29 cellular contexts compared by ENCODE assay signal in the genomic region with DNA sequence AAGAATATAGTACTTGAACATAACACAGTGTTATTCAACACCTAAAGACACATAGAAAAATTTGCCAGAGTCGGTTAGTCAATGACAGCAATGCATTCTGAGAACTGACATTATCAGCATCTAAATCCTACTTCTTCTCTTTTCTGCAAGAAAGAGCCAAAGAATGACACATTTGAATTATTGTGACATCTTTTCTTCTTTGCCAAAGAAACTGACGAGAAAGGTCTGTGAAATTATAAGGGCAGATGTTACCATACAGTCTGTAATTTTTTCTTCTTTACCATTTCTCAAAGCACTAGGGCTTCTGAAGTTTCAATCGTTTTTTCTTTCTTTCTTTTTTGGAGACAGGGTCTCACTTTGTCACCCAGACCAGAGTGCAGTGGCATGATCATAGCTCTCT.
DNase-seq lines count a peak whose midpoint lies in the region; ATAC-seq, FAIRE-seq and TF ChIP-seq lines count a peak whose summit lies in the region.
"Had no signal": no experiment of that assay in that cellular context is flagged by ENCODE, and none has a peak within 500 bp of the region (broad histone marks: within the 10 kb centered on the region; RNA-seq: fewer than 3 reads in every experiment).

No MANE protein-coding gene starts in this region.

- no peaks in the 10 kb centered on the region for H3K79me2 ChIP-seq in neural progenitor cell (ENCODE audit: low read depth)

- TF ChIP-seq POLR2A in GM18505 (IDR thresholded peaks at IDR 0.05; ENCODE audit: borderline replicate concordance, extremely low read depth, insufficient read depth, insufficient read length): no peak

- H3K9me3 ChIP-seq in neural progenitor cell (ENCODE audit: low read depth) (no peaks in the 10 kb centered on the region), left lung (peaks cover 0 to 3% of the 10 kb centered on the region in 2 donors)
- H3K9me3 ChIP-seq: A549, HAP-1 had no signal

- H3K4me3 ChIP-seq in fibroblast of pulmonary artery (replicated peaks; ENCODE audit: low read depth, low read length) (no peak overlapping the region), neural progenitor cell (no peak overlapping the region), left lung (no peak overlapping the region)
- H3K4me3 ChIP-seq: A549, GM12878, HAP-1, SK-N-MC had no signal

- H3K9me3 Mint-ChIP-seq in neural progenitor cell (peaks cover under 1% of the 10 kb centered on the region), HFFc6 (no peaks in the 10 kb centered on the region; the same call in 1 of the 2 replicates)

- no peak overlapping the region for H3K9ac ChIP-seq in neural progenitor cell

- peaks cover 20% of the 10 kb centered on the region for H3K4me1 Mint-ChIP-seq in neural progenitor cell
- no peaks in the 10 kb centered on the region for H3K4me1 Mint-ChIP-seq in HFFc6 (ENCODE audit: low read depth)
- H3K4me1 Mint-ChIP-seq: CD4-positive, alpha-beta memory T cell had no signal

- TF ChIP-seq CTCF in D721Med (IDR thresholded peaks at IDR 0.05; ENCODE audit: insufficient read depth, missing control alignments) (no peak), fibroblast of pulmonary artery (IDR thresholded peaks at IDR 0.05; ENCODE audit: low read length, missing control alignments) (no peak), neural progenitor cell (IDR thresholded peaks at IDR 0.05) (no peak), HFFc6 (IDR thresholded peaks at IDR 0.05) (no peak), left lung (IDR thresholded peaks at IDR 0.05) (no peak)

- H3K27ac ChIP-seq in neural progenitor cell: no peak overlapping the region
- no peak overlapping the region for H3K27ac ChIP-seq in left lung
- H3K27ac ChIP-seq: A549, RWPE1, SK-N-MC had no signal

- H3K27me3 ChIP-seq in neural progenitor cell (no peaks in the 10 kb centered on the region), left lung (no peaks in the 10 kb centered on the region)

- no peak for ATAC-seq in GM18505 (IDR thresholded peaks at IDR 0.05; ENCODE audit: unreplicated experiment)
- no peak for ATAC-seq in left lung
- ATAC-seq in GM19397 (IDR thresholded peaks at IDR 0.05; ENCODE audit: unreplicated experiment): no peak
- ATAC-seq: A549, GM12878, Panc1 had no signal

- H3K27ac Mint-ChIP-seq in neural progenitor cell (peak overlapping the region; percentile 62), HFFc6 (no peak overlapping the region)
- H3K27ac Mint-ChIP-seq: CD4-positive, alpha-beta memory T cell had no signal

- peak; percentile 38 for FAIRE-seq in D721Med (lab: Jason Lieb, UNC)
- FAIRE-seq: A549, GM12878 had no signal

- intact Hi-C loops in left lung (cut with DNase I): no loop called here

- no peaks in the 10 kb centered on the region for H4K20me1 ChIP-seq in neural progenitor cell (ENCODE audit: low read depth)

- H3F3A ChIP-seq in neural progenitor cell (ENCODE audit: low read depth): peaks cover 19% of the 10 kb centered on the region

- no peaks in the 10 kb centered on the region for H3K27me3 Mint-ChIP-seq in neural progenitor cell (ENCODE audit: insufficient read depth, low read depth)
- H3K27me3 Mint-ChIP-seq in HFFc6 (ENCODE audit: insufficient read depth): no peaks in the 10 kb centered on the region
- H3K27me3 Mint-ChIP-seq: CD4-positive, alpha-beta memory T cell had no signal

- DNase-seq in D721Med (ENCODE audit: insufficient read length, low spot score): no peak
- DNase-seq in NCI-H446 treated with DMSO at 0.1 percent for 48 hours (lab: John Stamatoyannopoulos, UW): peak; percentile 2
- peak; percentile 11 for DNase-seq in fibroblast of pulmonary artery (ENCODE audit: low read depth)
- DNase-seq in neural progenitor cell (ENCODE audit: low spot score): no peak
- no peak for DNase-seq in HFFc6
- DNase-seq in left lung: no peak
- DNase-seq: CD4-positive, alpha-beta memory T cell; COR-L47; DMS 273 treated with DMSO at 0.1 percent for 48 hours; DMS79; EL; GDM1; KBM-7; MV-4-11; NCI-H1105; NCI-H1436 treated with DMSO at 0.1 percent for 48 hours; NCI-H1930; NCI-H2107; NCI-H526; SIG-M5; SW 1271 had no signal

- peaks cover 24% of the 10 kb centered on the region for H3K4me1 ChIP-seq in neural progenitor cell
- no peaks in the 10 kb centered on the region for H3K4me1 ChIP-seq in left lung
- H3K4me1 ChIP-seq: A549, HAP-1 had no signal

- H2AFZ ChIP-seq in neural progenitor cell (replicated peaks): no peak overlapping the region

- H3K36me3 ChIP-seq in neural progenitor cell: no peaks in the 10 kb centered on the region
- no peaks in the 10 kb centered on the region for H3K36me3 ChIP-seq in left lung
- H3K36me3 ChIP-seq: HAP-1 had no signal

- H3K4me3 Mint-ChIP-seq in neural progenitor cell (no peak overlapping the region), HFFc6 (no peak overlapping the region)
- H3K4me3 Mint-ChIP-seq: CD4-positive, alpha-beta memory T cell had no signal

- H3K4me2 ChIP-seq in neural progenitor cell: no peak overlapping the region
- H3K4me2 ChIP-seq: A549 had no signal

- H3K36me3 Mint-ChIP-seq in neural progenitor cell: no peaks in the 10 kb centered on the region
- H3K36me3 Mint-ChIP-seq in HFFc6 (ENCODE audit: low read depth): no peaks in the 10 kb centered on the region
- H3K36me3 Mint-ChIP-seq: CD4-positive, alpha-beta memory T cell had no signal

Comparison
In these comparisons a context has a peak if more than half of its experiments do, and no peak if none do; other contexts are left out.
1. DNase-seq: peak in NCI-H446 treated with DMSO at 0.1 percent for 48 hours (single experiment) and fibroblast of pulmonary artery (single experiment); none in D721Med (single experiment), neural progenitor cell (single experiment), HFFc6 (single experiment) and left lung (0 of 2).